In the genomic region with DNA sequence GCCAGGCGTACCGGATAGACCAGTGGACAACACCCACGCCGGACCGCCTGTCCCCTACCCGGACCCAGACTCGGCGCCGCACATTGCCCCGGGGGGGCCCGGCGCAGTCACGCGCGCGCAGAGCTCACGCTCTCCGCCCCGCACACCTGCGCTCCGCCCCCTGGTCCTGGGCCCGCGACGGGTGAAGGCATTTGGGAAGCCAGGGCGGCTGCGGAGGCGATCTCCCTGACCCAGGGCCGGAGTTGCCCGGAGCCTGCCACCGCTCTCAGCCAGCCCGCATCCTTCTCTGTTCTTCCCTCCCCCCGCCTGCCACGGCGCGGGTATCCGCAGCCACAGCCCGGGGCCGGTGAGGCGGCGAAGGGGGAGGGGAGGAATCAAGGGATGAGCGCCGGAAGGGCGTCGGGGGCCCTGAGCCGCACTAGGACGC, we compare ENCODE assay signal across 1 cellular context.
TF ChIP-seq lines count a peak whose summit lies in the region.

No MANE protein-coding gene starts in this region.

TF ChIP-seq in HepG2, 621 proteins besides CTCF, POLR2A, EP300 and RAD21 (continued from another document and continues in another):
- TF ChIP-seq, protein P1, sequence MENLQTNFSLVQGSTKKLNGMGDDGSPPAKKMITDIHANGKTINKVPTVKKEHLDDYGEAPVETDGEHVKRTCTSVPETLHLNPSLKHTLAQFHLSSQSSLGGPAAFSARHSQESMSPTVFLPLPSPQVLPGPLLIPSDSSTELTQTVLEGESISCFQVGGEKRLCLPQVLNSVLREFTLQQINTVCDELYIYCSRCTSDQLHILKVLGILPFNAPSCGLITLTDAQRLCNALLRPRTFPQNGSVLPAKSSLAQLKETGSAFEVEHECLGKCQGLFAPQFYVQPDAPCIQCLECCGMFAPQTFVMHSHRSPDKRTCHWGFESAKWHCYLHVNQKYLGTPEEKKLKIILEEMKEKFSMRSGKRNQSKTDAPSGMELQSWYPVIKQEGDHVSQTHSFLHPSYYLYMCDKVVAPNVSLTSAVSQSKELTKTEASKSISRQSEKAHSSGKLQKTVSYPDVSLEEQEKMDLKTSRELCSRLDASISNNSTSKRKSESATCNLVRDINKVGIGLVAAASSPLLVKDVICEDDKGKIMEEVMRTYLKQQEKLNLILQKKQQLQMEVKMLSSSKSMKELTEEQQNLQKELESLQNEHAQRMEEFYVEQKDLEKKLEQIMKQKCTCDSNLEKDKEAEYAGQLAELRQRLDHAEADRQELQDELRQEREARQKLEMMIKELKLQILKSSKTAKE (CRISPR knock-in tag; IDR thresholded peaks at IDR 0.05; ENCODE audit: borderline replicate concordance): peak; percentile 57; the same call in 1 of the 2 replicates
- no peak; the same call in 1 of the 2 replicates for TF ChIP-seq ZFY (CRISPR knock-in tag; IDR thresholded peaks at IDR 0.05)
- TF ChIP-seq CREM (IDR thresholded peaks at IDR 0.05): no peak
- no peak for TF ChIP-seq CREM (CRISPR knock-in tag; IDR thresholded peaks at IDR 0.05)
- TF ChIP-seq, protein P2, sequence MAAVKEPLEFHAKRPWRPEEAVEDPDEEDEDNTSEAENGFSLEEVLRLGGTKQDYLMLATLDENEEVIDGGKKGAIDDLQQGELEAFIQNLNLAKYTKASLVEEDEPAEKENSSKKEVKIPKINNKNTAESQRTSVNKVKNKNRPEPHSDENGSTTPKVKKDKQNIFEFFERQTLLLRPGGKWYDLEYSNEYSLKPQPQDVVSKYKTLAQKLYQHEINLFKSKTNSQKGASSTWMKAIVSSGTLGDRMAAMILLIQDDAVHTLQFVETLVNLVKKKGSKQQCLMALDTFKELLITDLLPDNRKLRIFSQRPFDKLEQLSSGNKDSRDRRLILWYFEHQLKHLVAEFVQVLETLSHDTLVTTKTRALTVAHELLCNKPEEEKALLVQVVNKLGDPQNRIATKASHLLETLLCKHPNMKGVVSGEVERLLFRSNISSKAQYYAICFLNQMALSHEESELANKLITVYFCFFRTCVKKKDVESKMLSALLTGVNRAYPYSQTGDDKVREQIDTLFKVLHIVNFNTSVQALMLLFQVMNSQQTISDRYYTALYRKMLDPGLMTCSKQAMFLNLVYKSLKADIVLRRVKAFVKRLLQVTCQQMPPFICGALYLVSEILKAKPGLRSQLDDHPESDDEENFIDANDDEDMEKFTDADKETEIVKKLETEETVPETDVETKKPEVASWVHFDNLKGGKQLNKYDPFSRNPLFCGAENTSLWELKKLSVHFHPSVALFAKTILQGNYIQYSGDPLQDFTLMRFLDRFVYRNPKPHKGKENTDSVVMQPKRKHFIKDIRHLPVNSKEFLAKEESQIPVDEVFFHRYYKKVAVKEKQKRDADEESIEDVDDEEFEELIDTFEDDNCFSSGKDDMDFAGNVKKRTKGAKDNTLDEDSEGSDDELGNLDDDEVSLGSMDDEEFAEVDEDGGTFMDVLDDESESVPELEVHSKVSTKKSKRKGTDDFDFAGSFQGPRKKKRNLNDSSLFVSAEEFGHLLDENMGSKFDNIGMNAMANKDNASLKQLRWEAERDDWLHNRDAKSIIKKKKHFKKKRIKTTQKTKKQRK (IDR thresholded peaks at IDR 0.05; ENCODE audit: low read length): no peak
- TF ChIP-seq, protein P3, sequence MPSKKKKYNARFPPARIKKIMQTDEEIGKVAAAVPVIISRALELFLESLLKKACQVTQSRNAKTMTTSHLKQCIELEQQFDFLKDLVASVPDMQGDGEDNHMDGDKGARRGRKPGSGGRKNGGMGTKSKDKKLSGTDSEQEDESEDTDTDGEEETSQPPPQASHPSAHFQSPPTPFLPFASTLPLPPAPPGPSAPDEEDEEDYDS (CRISPR knock-in tag; IDR thresholded peaks at IDR 0.05): no peak
- TF ChIP-seq, protein P4, sequence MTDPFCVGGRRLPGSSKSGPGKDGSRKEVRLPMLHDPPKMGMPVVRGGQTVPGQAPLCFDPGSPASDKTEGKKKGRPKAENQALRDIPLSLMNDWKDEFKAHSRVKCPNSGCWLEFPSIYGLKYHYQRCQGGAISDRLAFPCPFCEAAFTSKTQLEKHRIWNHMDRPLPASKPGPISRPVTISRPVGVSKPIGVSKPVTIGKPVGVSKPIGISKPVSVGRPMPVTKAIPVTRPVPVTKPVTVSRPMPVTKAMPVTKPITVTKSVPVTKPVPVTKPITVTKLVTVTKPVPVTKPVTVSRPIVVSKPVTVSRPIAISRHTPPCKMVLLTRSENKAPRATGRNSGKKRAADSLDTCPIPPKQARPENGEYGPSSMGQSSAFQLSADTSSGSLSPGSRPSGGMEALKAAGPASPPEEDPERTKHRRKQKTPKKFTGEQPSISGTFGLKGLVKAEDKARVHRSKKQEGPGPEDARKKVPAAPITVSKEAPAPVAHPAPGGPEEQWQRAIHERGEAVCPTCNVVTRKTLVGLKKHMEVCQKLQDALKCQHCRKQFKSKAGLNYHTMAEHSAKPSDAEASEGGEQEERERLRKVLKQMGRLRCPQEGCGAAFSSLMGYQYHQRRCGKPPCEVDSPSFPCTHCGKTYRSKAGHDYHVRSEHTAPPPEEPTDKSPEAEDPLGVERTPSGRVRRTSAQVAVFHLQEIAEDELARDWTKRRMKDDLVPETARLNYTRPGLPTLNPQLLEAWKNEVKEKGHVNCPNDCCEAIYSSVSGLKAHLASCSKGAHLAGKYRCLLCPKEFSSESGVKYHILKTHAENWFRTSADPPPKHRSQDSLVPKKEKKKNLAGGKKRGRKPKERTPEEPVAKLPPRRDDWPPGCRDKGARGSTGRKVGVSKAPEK (CRISPR knock-in tag; IDR thresholded peaks at IDR 0.05; ENCODE audit: borderline replicate concordance): no peak
- TF ChIP-seq, protein P5, sequence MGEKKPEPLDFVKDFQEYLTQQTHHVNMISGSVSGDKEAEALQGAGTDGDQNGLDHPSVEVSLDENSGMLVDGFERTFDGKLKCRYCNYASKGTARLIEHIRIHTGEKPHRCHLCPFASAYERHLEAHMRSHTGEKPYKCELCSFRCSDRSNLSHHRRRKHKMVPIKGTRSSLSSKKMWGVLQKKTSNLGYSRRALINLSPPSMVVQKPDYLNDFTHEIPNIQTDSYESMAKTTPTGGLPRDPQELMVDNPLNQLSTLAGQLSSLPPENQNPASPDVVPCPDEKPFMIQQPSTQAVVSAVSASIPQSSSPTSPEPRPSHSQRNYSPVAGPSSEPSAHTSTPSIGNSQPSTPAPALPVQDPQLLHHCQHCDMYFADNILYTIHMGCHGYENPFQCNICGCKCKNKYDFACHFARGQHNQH (CRISPR knock-in tag; IDR thresholded peaks at IDR 0.05): 0 out of 2 replicates have a peak, but pooled peaks have one; percentile 5
- no peak; the same call in 1 of the 2 replicates for TF ChIP-seq BORCS8-MEF2B (CRISPR knock-in tag; IDR thresholded peaks at IDR 0.05)
- TF ChIP-seq TP53 (CRISPR knock-in tag; conservative IDR thresholded peaks at IDR 0.05): no peak
- TF ChIP-seq SOX6 (IDR thresholded peaks at IDR 0.05): no peak
- TF ChIP-seq SOX6 (CRISPR knock-in tag; IDR thresholded peaks at IDR 0.05): no peak; the same call in 1 of the 2 replicates
- TF ChIP-seq XRCC5 (optimal IDR thresholded peaks at IDR 0.05; ENCODE audit: low read length): no peak
- no peak for TF ChIP-seq ZSCAN22 (CRISPR knock-in tag; IDR thresholded peaks at IDR 0.05)
- no peak for TF ChIP-seq NFRKB (IDR thresholded peaks at IDR 0.05)
- TF ChIP-seq, protein P6, sequence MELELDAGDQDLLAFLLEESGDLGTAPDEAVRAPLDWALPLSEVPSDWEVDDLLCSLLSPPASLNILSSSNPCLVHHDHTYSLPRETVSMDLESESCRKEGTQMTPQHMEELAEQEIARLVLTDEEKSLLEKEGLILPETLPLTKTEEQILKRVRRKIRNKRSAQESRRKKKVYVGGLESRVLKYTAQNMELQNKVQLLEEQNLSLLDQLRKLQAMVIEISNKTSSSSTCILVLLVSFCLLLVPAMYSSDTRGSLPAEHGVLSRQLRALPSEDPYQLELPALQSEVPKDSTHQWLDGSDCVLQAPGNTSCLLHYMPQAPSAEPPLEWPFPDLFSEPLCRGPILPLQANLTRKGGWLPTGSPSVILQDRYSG (CRISPR knock-in tag; IDR thresholded peaks at IDR 0.05): 0 out of 2 replicates have a peak, but pooled peaks have one; percentile 61
- TF ChIP-seq, protein P7, sequence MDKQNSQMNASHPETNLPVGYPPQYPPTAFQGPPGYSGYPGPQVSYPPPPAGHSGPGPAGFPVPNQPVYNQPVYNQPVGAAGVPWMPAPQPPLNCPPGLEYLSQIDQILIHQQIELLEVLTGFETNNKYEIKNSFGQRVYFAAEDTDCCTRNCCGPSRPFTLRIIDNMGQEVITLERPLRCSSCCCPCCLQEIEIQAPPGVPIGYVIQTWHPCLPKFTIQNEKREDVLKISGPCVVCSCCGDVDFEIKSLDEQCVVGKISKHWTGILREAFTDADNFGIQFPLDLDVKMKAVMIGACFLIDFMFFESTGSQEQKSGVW (CRISPR knock-in tag; IDR thresholded peaks at IDR 0.05; ENCODE audit: borderline replicate concordance): no peak
- TF ChIP-seq PCBP2 (optimal IDR thresholded peaks at IDR 0.05; ENCODE audit: low read depth, low read length, poor library complexity, severe bottlenecking): no peak
- TF ChIP-seq ZNF501 (CRISPR knock-in tag; IDR thresholded peaks at IDR 0.05): peak; percentile 92
- TF ChIP-seq ZNF577 (CRISPR knock-in tag; IDR thresholded peaks at IDR 0.05; ENCODE audit: borderline replicate concordance, low read depth): no peak
- no peak for TF ChIP-seq EZH2 (conservative IDR thresholded peaks at IDR 0.05; ENCODE audit: low read depth, low read length)
- TF ChIP-seq ZNF556 (CRISPR knock-in tag; IDR thresholded peaks at IDR 0.05; ENCODE audit: borderline replicate concordance): no peak
- TF ChIP-seq RORA (CRISPR knock-in tag; IDR thresholded peaks at IDR 0.05): no peak
- TF ChIP-seq RNF2 (conservative IDR thresholded peaks at IDR 0.05; ENCODE audit: low read depth): no peak
- TF ChIP-seq ZNF709 (CRISPR knock-in tag; IDR thresholded peaks at IDR 0.05): peak; percentile 20; the same call in 1 of the 2 replicates
- TF ChIP-seq ARID2 (CRISPR knock-in tag; IDR thresholded peaks at IDR 0.05; ENCODE audit: borderline replicate concordance): 0 out of 2 replicates have a peak, but pooled peaks have one; percentile 74
- TF ChIP-seq ZKSCAN5 (CRISPR knock-in tag; IDR thresholded peaks at IDR 0.05): no peak
- TF ChIP-seq, protein P8, sequence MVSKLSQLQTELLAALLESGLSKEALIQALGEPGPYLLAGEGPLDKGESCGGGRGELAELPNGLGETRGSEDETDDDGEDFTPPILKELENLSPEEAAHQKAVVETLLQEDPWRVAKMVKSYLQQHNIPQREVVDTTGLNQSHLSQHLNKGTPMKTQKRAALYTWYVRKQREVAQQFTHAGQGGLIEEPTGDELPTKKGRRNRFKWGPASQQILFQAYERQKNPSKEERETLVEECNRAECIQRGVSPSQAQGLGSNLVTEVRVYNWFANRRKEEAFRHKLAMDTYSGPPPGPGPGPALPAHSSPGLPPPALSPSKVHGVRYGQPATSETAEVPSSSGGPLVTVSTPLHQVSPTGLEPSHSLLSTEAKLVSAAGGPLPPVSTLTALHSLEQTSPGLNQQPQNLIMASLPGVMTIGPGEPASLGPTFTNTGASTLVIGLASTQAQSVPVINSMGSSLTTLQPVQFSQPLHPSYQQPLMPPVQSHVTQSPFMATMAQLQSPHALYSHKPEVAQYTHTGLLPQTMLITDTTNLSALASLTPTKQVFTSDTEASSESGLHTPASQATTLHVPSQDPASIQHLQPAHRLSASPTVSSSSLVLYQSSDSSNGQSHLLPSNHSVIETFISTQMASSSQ (IDR thresholded peaks at IDR 0.05; ENCODE audit: low read depth): no peak
- TF ChIP-seq, protein P8 (CRISPR knock-in tag; IDR thresholded peaks at IDR 0.05; ENCODE audit: borderline replicate concordance): no peak
- TF ChIP-seq ZFP36 (IDR thresholded peaks at IDR 0.05; ENCODE audit: borderline replicate concordance, low read depth, low read length, partially characterized antibody): no peak
- no peak for TF ChIP-seq MAZ (IDR thresholded peaks at IDR 0.05; ENCODE audit: borderline replicate concordance, low read depth, low read length)
- 0 out of 2 replicates have a peak, but pooled peaks have one; percentile 7 for TF ChIP-seq MAZ (CRISPR knock-in tag; IDR thresholded peaks at IDR 0.05; ENCODE audit: low read depth)
- no peak for TF ChIP-seq ZSCAN20 (CRISPR knock-in tag; IDR thresholded peaks at IDR 0.05; ENCODE audit: borderline replicate concordance)
- TF ChIP-seq ZNF841 (CRISPR knock-in tag; IDR thresholded peaks at IDR 0.05; ENCODE audit: borderline replicate concordance): no peak
- TF ChIP-seq, protein P9, sequence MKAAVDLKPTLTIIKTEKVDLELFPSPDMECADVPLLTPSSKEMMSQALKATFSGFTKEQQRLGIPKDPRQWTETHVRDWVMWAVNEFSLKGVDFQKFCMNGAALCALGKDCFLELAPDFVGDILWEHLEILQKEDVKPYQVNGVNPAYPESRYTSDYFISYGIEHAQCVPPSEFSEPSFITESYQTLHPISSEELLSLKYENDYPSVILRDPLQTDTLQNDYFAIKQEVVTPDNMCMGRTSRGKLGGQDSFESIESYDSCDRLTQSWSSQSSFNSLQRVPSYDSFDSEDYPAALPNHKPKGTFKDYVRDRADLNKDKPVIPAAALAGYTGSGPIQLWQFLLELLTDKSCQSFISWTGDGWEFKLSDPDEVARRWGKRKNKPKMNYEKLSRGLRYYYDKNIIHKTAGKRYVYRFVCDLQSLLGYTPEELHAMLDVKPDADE (CRISPR knock-in tag; IDR thresholded peaks at IDR 0.05): no peak
- TF ChIP-seq, protein P10, sequence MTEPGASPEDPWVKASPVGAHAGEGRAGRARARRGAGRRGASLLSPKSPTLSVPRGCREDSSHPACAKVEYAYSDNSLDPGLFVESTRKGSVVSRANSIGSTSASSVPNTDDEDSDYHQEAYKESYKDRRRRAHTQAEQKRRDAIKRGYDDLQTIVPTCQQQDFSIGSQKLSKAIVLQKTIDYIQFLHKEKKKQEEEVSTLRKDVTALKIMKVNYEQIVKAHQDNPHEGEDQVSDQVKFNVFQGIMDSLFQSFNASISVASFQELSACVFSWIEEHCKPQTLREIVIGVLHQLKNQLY (CRISPR knock-in tag; IDR thresholded peaks at IDR 0.05): no peak
